ENCODE assay signal across 1 cellular context in the genomic region with DNA sequence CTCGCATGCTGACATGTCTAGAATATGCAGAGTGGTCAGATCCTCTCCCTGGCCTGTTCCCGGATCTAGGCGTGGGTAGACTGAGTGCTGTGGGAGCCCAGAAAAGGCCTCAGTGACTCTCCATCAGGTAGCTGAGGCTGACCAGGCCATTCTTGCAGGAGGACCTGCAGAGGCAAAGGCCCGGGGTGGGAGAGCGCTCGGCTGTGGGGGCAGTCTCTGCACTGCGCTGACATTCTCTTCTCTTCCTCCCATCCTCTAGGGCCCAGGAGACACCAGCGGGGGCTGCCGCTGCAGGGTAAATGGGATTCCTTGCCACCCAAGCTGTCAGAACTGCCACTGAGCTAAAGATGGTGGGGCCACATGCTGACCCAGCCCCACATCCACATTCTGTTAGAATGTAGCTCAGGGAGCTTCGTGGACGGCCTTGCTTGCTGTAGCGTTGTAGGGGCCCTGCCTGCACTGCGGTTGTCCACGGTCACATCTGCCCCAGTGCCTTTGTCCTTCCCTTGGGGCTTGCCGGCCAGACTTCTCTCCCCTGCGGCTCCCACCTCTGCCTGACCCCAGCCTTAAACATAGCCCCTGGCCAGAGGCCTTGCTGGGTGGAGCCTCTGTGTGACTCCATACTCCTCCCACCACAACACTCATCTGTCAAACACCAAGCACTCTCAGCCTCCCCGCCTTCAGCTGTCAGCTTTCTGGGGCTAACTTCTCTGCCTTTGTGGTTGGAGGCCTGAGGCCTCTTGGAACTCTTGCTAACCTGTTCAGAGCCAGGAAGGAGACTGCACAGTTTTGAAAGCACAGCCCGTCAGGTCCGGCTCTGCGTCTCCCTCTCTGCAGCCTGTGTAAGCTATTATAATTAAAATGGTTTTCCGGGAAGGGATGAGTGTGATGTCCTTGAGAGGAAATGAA.
TF ChIP-seq lines count a peak whose summit lies in the region.

No MANE protein-coding gene starts in this region.

TF ChIP-seq in endothelial cell of umbilical vein, 7 proteins besides CTCF, POLR2A, EP300 and RAD21:
- TF ChIP-seq GATA2 (IDR thresholded peaks at IDR 0.05; ENCODE audit: insufficient read depth, insufficient read length, low read depth, low read length) (no peak), EZH2 (IDR thresholded peaks at IDR 0.05; ENCODE audit: borderline replicate concordance, low read depth, low read length, severe bottlenecking) (no peak), MYC (IDR thresholded peaks at IDR 0.05; ENCODE audit: low read depth, low read length) (no peak), JUN (IDR thresholded peaks at IDR 0.05; ENCODE audit: borderline replicate concordance, insufficient read depth, insufficient read length, low read depth) (no peak), FOS (IDR thresholded peaks at IDR 0.05; ENCODE audit: borderline replicate concordance, insufficient read depth, low read length) (no peak), POLR2AphosphoS5 (IDR thresholded peaks at IDR 0.05; ENCODE audit: insufficient read depth, low read depth, low read length) (no peak), MAX (IDR thresholded peaks at IDR 0.05; ENCODE audit: insufficient read depth, insufficient read length) (no peak)
